In the genomic region with DNA sequence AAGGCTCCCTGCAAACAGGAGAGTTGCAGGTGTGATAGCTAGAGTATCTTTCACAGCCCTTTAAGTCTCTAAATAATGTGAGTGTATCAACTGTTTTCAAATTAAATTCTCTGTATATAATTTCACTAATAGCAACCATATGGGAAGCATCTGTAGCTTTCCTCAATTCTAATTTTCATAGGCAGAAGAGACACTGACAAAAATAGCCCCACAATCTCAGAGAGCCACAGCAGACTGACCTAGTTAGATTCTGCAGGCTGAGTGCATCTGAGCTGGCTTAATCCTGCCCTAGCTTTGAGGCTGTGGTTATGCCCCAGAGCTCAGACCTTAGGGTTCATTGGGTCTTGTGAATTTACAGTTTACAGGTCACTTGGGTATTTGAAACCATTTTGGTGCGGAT, we compare ENCODE assay signal across 2 cellular contexts.
TF ChIP-seq lines count a peak whose summit lies in the region.

No MANE protein-coding gene starts in this region.

TF ChIP-seq in A549, 52 proteins besides CTCF, POLR2A, EP300 and RAD21 (continued from another document):
- TF ChIP-seq, protein P1, sequence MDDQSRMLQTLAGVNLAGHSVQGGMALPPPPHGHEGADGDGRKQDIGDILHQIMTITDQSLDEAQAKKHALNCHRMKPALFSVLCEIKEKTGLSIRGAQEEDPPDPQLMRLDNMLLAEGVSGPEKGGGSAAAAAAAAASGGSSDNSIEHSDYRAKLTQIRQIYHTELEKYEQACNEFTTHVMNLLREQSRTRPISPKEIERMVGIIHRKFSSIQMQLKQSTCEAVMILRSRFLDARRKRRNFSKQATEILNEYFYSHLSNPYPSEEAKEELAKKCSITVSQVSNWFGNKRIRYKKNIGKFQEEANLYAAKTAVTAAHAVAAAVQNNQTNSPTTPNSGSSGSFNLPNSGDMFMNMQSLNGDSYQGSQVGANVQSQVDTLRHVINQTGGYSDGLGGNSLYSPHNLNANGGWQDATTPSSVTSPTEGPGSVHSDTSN (IDR thresholded peaks at IDR 0.05): no peak
- no peak for TF ChIP-seq KDM1A (IDR thresholded peaks at IDR 0.05; ENCODE audit: low read depth)
- TF ChIP-seq, protein P2, sequence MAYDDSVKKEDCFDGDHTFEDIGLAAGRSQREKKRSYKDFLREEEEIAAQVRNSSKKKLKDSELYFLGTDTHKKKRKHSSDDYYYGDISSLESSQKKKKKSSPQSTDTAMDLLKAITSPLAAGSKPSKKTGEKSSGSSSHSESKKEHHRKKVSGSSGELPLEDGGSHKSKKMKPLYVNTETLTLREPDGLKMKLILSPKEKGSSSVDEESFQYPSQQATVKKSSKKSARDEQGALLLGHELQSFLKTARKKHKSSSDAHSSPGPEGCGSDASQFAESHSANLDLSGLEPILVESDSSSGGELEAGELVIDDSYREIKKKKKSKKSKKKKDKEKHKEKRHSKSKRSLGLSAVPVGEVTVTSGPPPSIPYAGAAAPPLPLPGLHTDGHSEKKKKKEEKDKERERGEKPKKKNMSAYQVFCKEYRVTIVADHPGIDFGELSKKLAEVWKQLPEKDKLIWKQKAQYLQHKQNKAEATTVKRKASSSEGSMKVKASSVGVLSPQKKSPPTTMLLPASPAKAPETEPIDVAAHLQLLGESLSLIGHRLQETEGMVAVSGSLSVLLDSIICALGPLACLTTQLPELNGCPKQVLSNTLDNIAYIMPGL (CRISPR knock-in tag; IDR thresholded peaks at IDR 0.05; ENCODE audit: borderline replicate concordance): no peak
- TF ChIP-seq RFX5 (IDR thresholded peaks at IDR 0.05): no peak
TF ChIP-seq in A549: peak in this region for 0.

TF ChIP-seq in HepG2, 621 proteins besides CTCF, POLR2A, EP300 and RAD21 (continued from another document):
- TF ChIP-seq, protein P3, sequence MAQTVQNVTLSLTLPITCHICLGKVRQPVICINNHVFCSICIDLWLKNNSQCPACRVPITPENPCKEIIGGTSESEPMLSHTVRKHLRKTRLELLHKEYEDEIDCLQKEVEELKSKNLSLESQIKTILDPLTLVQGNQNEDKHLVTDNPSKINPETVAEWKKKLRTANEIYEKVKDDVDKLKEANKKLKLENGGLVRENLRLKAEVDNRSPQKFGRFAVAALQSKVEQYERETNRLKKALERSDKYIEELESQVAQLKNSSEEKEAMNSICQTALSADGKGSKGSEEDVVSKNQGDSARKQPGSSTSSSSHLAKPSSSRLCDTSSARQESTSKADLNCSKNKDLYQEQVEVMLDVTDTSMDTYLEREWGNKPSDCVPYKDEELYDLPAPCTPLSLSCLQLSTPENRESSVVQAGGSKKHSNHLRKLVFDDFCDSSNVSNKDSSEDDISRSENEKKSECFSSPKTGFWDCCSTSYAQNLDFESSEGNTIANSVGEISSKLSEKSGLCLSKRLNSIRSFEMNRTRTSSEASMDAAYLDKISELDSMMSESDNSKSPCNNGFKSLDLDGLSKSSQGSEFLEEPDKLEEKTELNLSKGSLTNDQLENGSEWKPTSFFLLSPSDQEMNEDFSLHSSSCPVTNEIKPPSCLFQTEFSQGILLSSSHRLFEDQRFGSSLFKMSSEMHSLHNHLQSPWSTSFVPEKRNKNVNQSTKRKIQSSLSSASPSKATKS (CRISPR knock-in tag; IDR thresholded peaks at IDR 0.05): no peak
- TF ChIP-seq SYNCRIP (IDR thresholded peaks at IDR 0.05; ENCODE audit: insufficient read depth, low read depth, low read length) (no peak), ZNF431 (CRISPR knock-in tag; IDR thresholded peaks at IDR 0.05; ENCODE audit: borderline replicate concordance, low read depth) (no peak), NBN (conservative IDR thresholded peaks at IDR 0.05) (no peak), SOX13 (IDR thresholded peaks at IDR 0.05) (no peak), SOX13 (CRISPR knock-in tag; conservative IDR thresholded peaks at IDR 0.05 in 1 of 2, IDR thresholded peaks at IDR 0.05 in 1 of 2) (no peak), ZNF776 (CRISPR knock-in tag; IDR thresholded peaks at IDR 0.05) (no peak), ZNF75D (CRISPR knock-in tag; IDR thresholded peaks at IDR 0.05; ENCODE audit: borderline replicate concordance) (no peak), ZNF619 (CRISPR knock-in tag; IDR thresholded peaks at IDR 0.05) (no peak), RFX3 (CRISPR knock-in tag; IDR thresholded peaks at IDR 0.05) (no peak)
- TF ChIP-seq, protein P4, sequence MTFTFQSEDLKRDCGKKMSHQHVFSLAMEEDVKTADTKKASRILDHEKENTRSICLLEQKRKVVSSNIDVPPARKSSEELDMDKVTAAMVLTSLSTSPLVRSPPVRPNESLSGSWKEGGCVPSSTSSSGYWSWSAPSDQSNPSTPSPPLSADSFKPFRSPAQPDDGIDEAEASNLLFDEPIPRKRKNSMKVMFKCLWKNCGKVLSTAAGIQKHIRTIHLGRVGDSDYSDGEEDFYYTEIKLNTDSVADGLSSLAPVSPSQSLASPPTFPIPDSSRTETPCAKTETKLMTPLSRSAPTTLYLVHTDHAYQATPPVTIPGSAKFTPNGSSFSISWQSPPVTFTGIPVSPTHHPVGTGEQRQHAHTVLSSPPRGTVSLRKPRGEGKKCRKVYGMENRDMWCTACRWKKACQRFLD (CRISPR knock-in tag; IDR thresholded peaks at IDR 0.05; ENCODE audit: borderline replicate concordance): no peak
- TF ChIP-seq, protein P5, sequence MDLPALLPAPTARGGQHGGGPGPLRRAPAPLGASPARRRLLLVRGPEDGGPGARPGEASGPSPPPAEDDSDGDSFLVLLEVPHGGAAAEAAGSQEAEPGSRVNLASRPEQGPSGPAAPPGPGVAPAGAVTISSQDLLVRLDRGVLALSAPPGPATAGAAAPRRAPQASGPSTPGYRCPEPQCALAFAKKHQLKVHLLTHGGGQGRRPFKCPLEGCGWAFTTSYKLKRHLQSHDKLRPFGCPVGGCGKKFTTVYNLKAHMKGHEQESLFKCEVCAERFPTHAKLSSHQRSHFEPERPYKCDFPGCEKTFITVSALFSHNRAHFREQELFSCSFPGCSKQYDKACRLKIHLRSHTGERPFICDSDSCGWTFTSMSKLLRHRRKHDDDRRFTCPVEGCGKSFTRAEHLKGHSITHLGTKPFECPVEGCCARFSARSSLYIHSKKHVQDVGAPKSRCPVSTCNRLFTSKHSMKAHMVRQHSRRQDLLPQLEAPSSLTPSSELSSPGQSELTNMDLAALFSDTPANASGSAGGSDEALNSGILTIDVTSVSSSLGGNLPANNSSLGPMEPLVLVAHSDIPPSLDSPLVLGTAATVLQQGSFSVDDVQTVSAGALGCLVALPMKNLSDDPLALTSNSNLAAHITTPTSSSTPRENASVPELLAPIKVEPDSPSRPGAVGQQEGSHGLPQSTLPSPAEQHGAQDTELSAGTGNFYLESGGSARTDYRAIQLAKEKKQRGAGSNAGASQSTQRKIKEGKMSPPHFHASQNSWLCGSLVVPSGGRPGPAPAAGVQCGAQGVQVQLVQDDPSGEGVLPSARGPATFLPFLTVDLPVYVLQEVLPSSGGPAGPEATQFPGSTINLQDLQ (CRISPR knock-in tag; IDR thresholded peaks at IDR 0.05): no peak
TF ChIP-seq in HepG2: peak in this region for 0.
